In genomic region chr12:949337-950099, GRCh38 we compare ENCODE assay signal across 7 cellular contexts. TPM values are rescaled to one million over a fixed set of nuclear protein-coding genes. Genes with fewer than 3 reads are reported as not detected.
DNase-seq lines count a peak whose midpoint lies in the region; ATAC-seq and TF ChIP-seq lines count a peak whose summit lies in the region.

Gene RAD52, minus strand, starts transcription at chr12:949694. Its CDS starts 16,636 bp downstream, at chr12:933058.

- H2AFZ ChIP-seq in hepatocyte = peak within 1 kb of the TSS; percentile 60

- H4K20me1 ChIP-seq in hepatocyte (ENCODE audit: insufficient read depth, poor library complexity, severe bottlenecking) = no peaks in the 10 kb centered on the region

- peak; percentile 91 for DNase-seq in NCI-H2029 (lab: John Stamatoyannopoulos, UW)
- DNase-seq in T-helper 9 cell = peak; percentile 99
- DNase-seq in astrocyte of the hippocampus (ENCODE audit: low read depth, low spot score) = peak; percentile 100
- peak; percentile 99 for DNase-seq in hepatocyte (ENCODE audit: low spot score)
- DNase-seq in retina = peak; percentile 100

- no peaks in the 10 kb centered on the region for H3K36me3 ChIP-seq in hepatocyte (replicated peaks; ENCODE audit: insufficient read depth, low read depth)

- ATAC-seq in GM18502 (IDR thresholded peaks at IDR 0.05; ENCODE audit: poor library complexity, unreplicated experiment) (peak; percentile 82), HG02973 (IDR thresholded peaks at IDR 0.05; ENCODE audit: unreplicated experiment) (peak; percentile 74)

- peaks cover 42% of the 10 kb centered on the region for H3K79me2 ChIP-seq in hepatocyte

- no peaks in the 10 kb centered on the region for H3K27me3 ChIP-seq in hepatocyte

- peak within 1 kb of the TSS; percentile 92 for H3K27ac ChIP-seq in hepatocyte

- H3K4me2 ChIP-seq in hepatocyte = peak within 1 kb of the TSS; percentile 91

- peaks cover 15% of the 10 kb centered on the region for H3K4me1 ChIP-seq in hepatocyte (ENCODE audit: insufficient read depth)

- peak; percentile 99 for TF ChIP-seq CTCF in hepatocyte (IDR thresholded peaks at IDR 0.05; ENCODE audit: poor library complexity)

- under 1% methylated on average over 53 of the region's 58 CpGs for WGBS in hepatocyte (ENCODE audit: low lambda C conversion rate, missing lambda C conversion rate)

- no peaks in the 10 kb centered on the region for H3K9me2 ChIP-seq in hepatocyte (replicated peaks; ENCODE audit: insufficient read depth)

- no peaks in the 10 kb centered on the region for H3K9me3 ChIP-seq in hepatocyte (ENCODE audit: low read depth)

- H3K4me3 ChIP-seq in hepatocyte = peak within 1 kb of the TSS; percentile 61

RNA-seq across cellular contexts. Expression of gene RAD52, which starts in this region (rescaled TPM):
- 11.8 and 13.4 TPM in 2 replicates for total RNA-seq in hepatocyte
- 6.3 and 6.6 TPM in 2 replicates for polyA plus RNA-seq in hepatocyte

Comparison
In these comparisons a context has a peak if more than half of its experiments do, and no peak if none do; other contexts are left out.
1. Peak in every context shown above with its lines: DNase-seq, ATAC-seq, H3K4me3 ChIP-seq and H3K27ac ChIP-seq.